ENCODE assay signal across 27 cellular contexts in the genomic region with DNA sequence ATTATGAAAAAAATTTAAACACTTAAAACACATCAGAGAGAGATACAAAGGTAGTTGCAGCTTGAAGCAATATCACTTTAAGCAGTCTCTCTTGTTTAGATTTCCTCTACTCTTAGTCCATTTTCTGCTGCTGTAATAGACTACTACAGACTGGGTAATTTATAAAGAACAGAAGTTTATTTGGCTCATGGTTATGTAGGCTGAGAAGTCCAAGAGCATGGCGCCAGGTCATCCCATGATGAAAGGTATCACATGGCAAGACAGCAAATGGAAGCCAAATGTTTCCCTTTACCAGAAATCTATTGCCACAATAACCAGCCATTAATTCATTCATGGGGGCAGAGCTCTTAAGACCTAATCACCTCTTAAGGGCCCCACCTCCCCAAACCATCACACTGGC.
"Had no signal": no experiment of that assay in that cellular context is flagged by ENCODE, and none has a peak within 500 bp of the region (broad histone marks: within the 10 kb centered on the region; RNA-seq: fewer than 3 reads in every experiment).

No MANE protein-coding gene starts in this region.

- H3K9me3 ChIP-seq: MG63, Peyer's patch had no signal

- H3K4me3 Mint-ChIP-seq: activated B cell treated with CpG ODN at 0.5 μM for 24 hours; activated CD4-positive, alpha-beta T cell treated with anti-CD3 and anti-CD28 coated beads, Interleukin-2, amount 10 ng/mL, durations not matched to agents 24 days and 14 days; activated CD8-positive, alpha-beta memory T cell treated with anti-CD3 and anti-CD28 coated beads, Interleukin-2, amount 10 ng/mL, durations not matched to agents 7 days and 5 days; activated naive CD4-positive, alpha-beta T cell treated with anti-CD3 and anti-CD28 coated beads for 36 hours; activated naive CD8-positive, alpha-beta T cell; activated T-cell treated with anti-CD3 and anti-CD28 coated beads, Interleukin-2, amount 50 U/mL, for 24 hours; activated T-helper 17 cell treated with anti-CD3 and anti-CD28 coated beads, Interleukin-2, amount 50 U/mL, for 72 hours; brain; T-helper 1 cell treated with Interleukin-12 subunit alpha and Interleukin-12 subunit beta and Interleukin-4 antibody, amounts not matched to agents 30 μg/mL and 1 μg/mL, for 36 hours had no signal

- ATAC-seq: activated CD8-positive, alpha-beta memory T cell treated with anti-CD3 and anti-CD28 coated beads, Interleukin-2, amount 10 ng/mL, durations not matched to agents 7 days and 5 days; activated T-helper 17 cell treated with anti-CD3 and anti-CD28 coated beads, Interleukin-2, amount 50 U/mL, for 72 hours; HepG2 had no signal

- H3K27me3 Mint-ChIP-seq: activated B cell treated with CpG ODN at 0.5 μM for 24 hours; activated CD8-positive, alpha-beta memory T cell treated with anti-CD3 and anti-CD28 coated beads, Interleukin-2, amount 10 ng/mL, durations not matched to agents 7 days and 5 days; activated T-cell treated with anti-CD3 and anti-CD28 coated beads, Interleukin-2, amount 50 U/mL, for 24 hours had no signal

- H3K36me3 Mint-ChIP-seq: activated CD8-positive, alpha-beta memory T cell treated with anti-CD3 and anti-CD28 coated beads, Interleukin-2, amount 10 ng/mL, durations not matched to agents 7 days and 5 days; activated naive CD8-positive, alpha-beta T cell; brain had no signal

- H3K27ac Mint-ChIP-seq: activated B cell treated with CpG ODN at 0.5 μM for 24 hours; activated CD4-positive, alpha-beta T cell treated with anti-CD3 and anti-CD28 coated beads, Interleukin-2, amount 10 ng/mL, durations not matched to agents 24 days and 14 days; activated CD8-positive, alpha-beta memory T cell treated with anti-CD3 and anti-CD28 coated beads, Interleukin-2, amount 10 ng/mL, durations not matched to agents 7 days and 5 days; activated naive CD4-positive, alpha-beta T cell treated with anti-CD3 and anti-CD28 coated beads for 36 hours; activated naive CD8-positive, alpha-beta T cell; activated T-cell treated with anti-CD3 and anti-CD28 coated beads, Interleukin-2, amount 50 U/mL, for 24 hours; activated T-helper 17 cell treated with anti-CD3 and anti-CD28 coated beads, Interleukin-2, amount 50 U/mL, for 72 hours; T-helper 1 cell treated with Interleukin-12 subunit alpha and Interleukin-12 subunit beta and Interleukin-4 antibody, amounts not matched to agents 30 μg/mL and 1 μg/mL, for 36 hours had no signal

- H3K4me2 ChIP-seq: KMS-11 had no signal

- H3K4me1 Mint-ChIP-seq: activated B cell treated with CpG ODN at 0.5 μM for 24 hours; activated CD4-positive, alpha-beta T cell treated with anti-CD3 and anti-CD28 coated beads, Interleukin-2, amount 10 ng/mL, durations not matched to agents 24 days and 14 days; activated CD8-positive, alpha-beta memory T cell treated with anti-CD3 and anti-CD28 coated beads, Interleukin-2, amount 10 ng/mL, durations not matched to agents 7 days and 5 days; activated T-helper 17 cell treated with anti-CD3 and anti-CD28 coated beads, Interleukin-2, amount 50 U/mL, for 72 hours had no signal

- H3K27me3 ChIP-seq: MG63, Peyer's patch had no signal

- H3K36me3 ChIP-seq: MG63, Peyer's patch had no signal

- H3K9me3 Mint-ChIP-seq: activated B cell treated with CpG ODN at 0.5 μM for 24 hours; activated naive CD4-positive, alpha-beta T cell treated with anti-CD3 and anti-CD28 coated beads for 36 hours; activated T-cell treated with anti-CD3 and anti-CD28 coated beads, Interleukin-2, amount 50 U/mL, for 24 hours; activated T-helper 17 cell treated with anti-CD3 and anti-CD28 coated beads, Interleukin-2, amount 50 U/mL, for 72 hours; T-helper 1 cell treated with Interleukin-12 subunit alpha and Interleukin-12 subunit beta and Interleukin-4 antibody, amounts not matched to agents 30 μg/mL and 1 μg/mL, for 36 hours had no signal

- H3K4me1 ChIP-seq: Peyer's patch had no signal

- H3K4me3 ChIP-seq: MG63, Peyer's patch had no signal

- DNase-seq: activated B cell treated with CpG ODN at 0.5 μM for 24 hours; activated CD4-positive, alpha-beta T cell treated with anti-CD3 and anti-CD28 coated beads for 1 hour; activated CD4-positive, alpha-beta T cell treated with anti-CD3 and anti-CD28 coated beads, Interleukin-2, amount 10 ng/mL, durations not matched to agents 24 days and 14 days; activated CD4-positive, alpha-beta T cell treated with anti-CD3 and anti-CD28 coated beads, Interleukin-2, amount 50 U/mL, for 48 hours; activated CD8-positive, alpha-beta memory T cell treated with anti-CD3 and anti-CD28 coated beads, Interleukin-2, amount 10 ng/mL, durations not matched to agents 7 days and 5 days; activated gamma-delta T cell; activated naive CD4-positive, alpha-beta T cell treated with anti-CD3 and anti-CD28 coated beads for 36 hours; activated T-cell treated with anti-CD3 and anti-CD28 coated beads, Interleukin-2, amount 50 U/mL, for 24 hours; amygdala; MG63; MV-4-11; NCI-H1092 treated with DMSO at 0.1 percent for 48 hours; NCI-H1436; NCI-H1694 treated with DMSO at 0.1 percent for 48 hours; NCI-H2029 treated with DMSO at 0.1 percent for 48 hours; NCI-H345; NCI-H524; NCI-H82; Peyer's patch; SHP77 treated with DMSO at 0.1 percent for 48 hours had no signal

- H3K27ac ChIP-seq: KMS-11, Peyer's patch, RWPE1 had no signal
